25 cellular contexts compared by ENCODE assay signal in the genomic region with DNA sequence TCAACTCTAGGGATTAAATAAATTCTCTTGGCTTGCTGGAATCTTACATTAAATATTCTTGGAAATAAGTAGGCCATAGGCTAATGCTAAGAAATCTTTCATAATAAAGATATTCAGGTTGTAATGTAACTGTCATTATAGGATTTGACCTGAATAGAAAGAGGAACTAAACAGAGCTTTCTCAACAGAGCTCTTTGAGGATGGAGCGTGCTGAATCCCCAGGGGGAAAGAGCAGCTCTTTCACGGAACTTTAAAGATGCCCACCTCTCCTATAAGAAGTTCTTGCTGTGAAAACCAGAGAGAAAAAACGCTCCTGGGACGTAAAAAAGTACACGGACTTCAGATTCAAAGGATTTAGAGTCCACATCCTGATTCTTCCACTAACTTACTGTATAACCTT.
DNase-seq lines count a peak whose midpoint lies in the region; ATAC-seq and TF ChIP-seq lines count a peak whose summit lies in the region.
"Had no signal": no experiment of that assay in that cellular context is flagged by ENCODE, and none has a peak within 500 bp of the region (broad histone marks: within the 10 kb centered on the region; RNA-seq: fewer than 3 reads in every experiment).

No MANE protein-coding gene starts in this region.

- intact Hi-C loops in OCI-LY7 (cut with micrococcal nuclease; ENCODE audit: unreplicated experiment), result no loop called here
- intact Hi-C loops in natural killer cell (cut with micrococcal nuclease), result no loop called here

- H2AFZ ChIP-seq in OCI-LY7 (ENCODE audit: low read length), result no peak overlapping the region
- H2AFZ ChIP-seq: GM23338 had no signal

- H3K36me3 Mint-ChIP-seq in activated naive CD8-positive, alpha-beta T cell treated with anti-CD3 and anti-CD28 coated beads for 36 hours, result no peaks in the 10 kb centered on the region
- H3K36me3 Mint-ChIP-seq in natural killer cell, result no peaks in the 10 kb centered on the region
- H3K36me3 Mint-ChIP-seq: activated naive CD4-positive, alpha-beta T cell treated with anti-CD3 and anti-CD28 coated beads, Interleukin-2, amount 10 ng/mL, durations not matched to agents 7 days and 5 days had no signal

- H3K27me3 ChIP-seq in BLaER1, result no peaks in the 10 kb centered on the region
- H3K27me3 ChIP-seq: esophagus muscularis mucosa, transverse colon had no signal

- H3K9me2 ChIP-seq in OCI-LY7 (ENCODE audit: insufficient read depth, low read length), result no peaks in the 10 kb centered on the region

- H3K9me3 ChIP-seq in BLaER1 (no peaks in the 10 kb centered on the region), OCI-LY7 (ENCODE audit: low read length) (no peaks in the 10 kb centered on the region)
- H3K9me3 ChIP-seq: esophagus muscularis mucosa, left ventricle myocardium inferior, transverse colon had no signal

- H3K4me1 Mint-ChIP-seq in activated naive CD8-positive, alpha-beta T cell treated with anti-CD3 and anti-CD28 coated beads for 36 hours, result no peaks in the 10 kb centered on the region
- no peaks in the 10 kb centered on the region for H3K4me1 Mint-ChIP-seq in natural killer cell
- H3K4me1 Mint-ChIP-seq: activated naive CD4-positive, alpha-beta T cell treated with anti-CD3 and anti-CD28 coated beads, Interleukin-2, amount 10 ng/mL, durations not matched to agents 7 days and 5 days; GM23338 had no signal

- no peak overlapping the region for H3K4me3 ChIP-seq in BLaER1
- H3K4me3 ChIP-seq in OCI-LY7 (ENCODE audit: low read depth, low read length, poor library complexity, severe bottlenecking), result no peak overlapping the region
- H3K4me3 ChIP-seq: esophagus muscularis mucosa, GM23338, left ventricle myocardium inferior, transverse colon had no signal

- H3K79me2 ChIP-seq in OCI-LY7 (ENCODE audit: insufficient read depth, low read depth, low read length), result no peaks in the 10 kb centered on the region

- H3K27ac Mint-ChIP-seq in activated naive CD8-positive, alpha-beta T cell treated with anti-CD3 and anti-CD28 coated beads for 36 hours, result no peak overlapping the region
- H3K27ac Mint-ChIP-seq in natural killer cell, result no peak overlapping the region
- H3K27ac Mint-ChIP-seq: activated naive CD4-positive, alpha-beta T cell treated with anti-CD3 and anti-CD28 coated beads, Interleukin-2, amount 10 ng/mL, durations not matched to agents 7 days and 5 days; CD4-positive, alpha-beta T cell; GM23338 had no signal

- no peak overlapping the region for H3K9ac ChIP-seq in BLaER1

- no peak overlapping the region for H3K4me3 Mint-ChIP-seq in activated naive CD8-positive, alpha-beta T cell treated with anti-CD3 and anti-CD28 coated beads for 36 hours
- H3K4me3 Mint-ChIP-seq in natural killer cell, result no peak overlapping the region
- H3K4me3 Mint-ChIP-seq: activated naive CD4-positive, alpha-beta T cell treated with anti-CD3 and anti-CD28 coated beads, Interleukin-2, amount 10 ng/mL, durations not matched to agents 7 days and 5 days; CD4-positive, alpha-beta T cell; GM23338 had no signal

- H4K20me1 ChIP-seq in BLaER1 (no peaks in the 10 kb centered on the region), OCI-LY7 (ENCODE audit: insufficient read depth, low read length) (peaks cover 3% of the 10 kb centered on the region; the same call in 1 of the 2 replicates)

- H3K9me3 Mint-ChIP-seq in activated naive CD8-positive, alpha-beta T cell treated with anti-CD3 and anti-CD28 coated beads for 36 hours, result no peaks in the 10 kb centered on the region
- no peaks in the 10 kb centered on the region for H3K9me3 Mint-ChIP-seq in natural killer cell
- H3K9me3 Mint-ChIP-seq: activated naive CD4-positive, alpha-beta T cell treated with anti-CD3 and anti-CD28 coated beads, Interleukin-2, amount 10 ng/mL, durations not matched to agents 7 days and 5 days; CD4-positive, alpha-beta T cell; GM23338 had no signal

- H3K4me2 ChIP-seq in BLaER1, result peak overlapping the region; percentile 65
- H3K4me2 ChIP-seq in OCI-LY7 (ENCODE audit: low read length), result peak overlapping the region; percentile 37
- H3K4me2 ChIP-seq: GM23338 had no signal

- POLR2A ChIA-PET in OCI-LY7 (lab: Charles Lee), result interaction anchor here (0.6 to 1.6 kb wide), 2 partner anchors 223 to 955 kb away, joined by 3 to 4 read pairs; no protein-coding TSS in a partner anchor

- TF ChIP-seq CTCF in OCI-LY7 (conservative IDR thresholded peaks at IDR 0.05; ENCODE audit: low read length) (no peak), natural killer cell (IDR thresholded peaks at IDR 0.05) (no peak)

- ATAC-seq in GM21360 (IDR thresholded peaks at IDR 0.05; ENCODE audit: unreplicated experiment) (peak; percentile 66), HG03342 (IDR thresholded peaks at IDR 0.05; ENCODE audit: unreplicated experiment) (peak; percentile 67), natural killer cell (no peak)
- ATAC-seq: GM23338, Right ventricle myocardium inferior had no signal

- no peaks in the 10 kb centered on the region for H3K36me3 ChIP-seq in BLaER1
- no peaks in the 10 kb centered on the region for H3K36me3 ChIP-seq in OCI-LY7 (ENCODE audit: insufficient read depth, low read length)
- H3K36me3 ChIP-seq: esophagus muscularis mucosa, left ventricle myocardium inferior, transverse colon had no signal

- H3K4me1 ChIP-seq in BLaER1, result peaks cover 54% of the 10 kb centered on the region
- peaks cover 22% of the 10 kb centered on the region for H3K4me1 ChIP-seq in OCI-LY7 (ENCODE audit: insufficient read depth, low read length, poor library complexity, severe bottlenecking)
- H3K4me1 ChIP-seq: esophagus muscularis mucosa, left ventricle myocardium inferior, transverse colon had no signal

- H3K27me3 Mint-ChIP-seq in activated naive CD8-positive, alpha-beta T cell treated with anti-CD3 and anti-CD28 coated beads for 36 hours, result peaks cover 6% of the 10 kb centered on the region
- H3K27me3 Mint-ChIP-seq in natural killer cell (ENCODE audit: low read depth in 2 of 2), result peaks cover 4 to 12% of the 10 kb centered on the region in 2 donors
- H3K27me3 Mint-ChIP-seq: activated naive CD4-positive, alpha-beta T cell treated with anti-CD3 and anti-CD28 coated beads, Interleukin-2, amount 10 ng/mL, durations not matched to agents 7 days and 5 days; CD4-positive, alpha-beta T cell had no signal

- no TSS peak for BruUV-seq in OCI-LY7 (replicated peaks; lab: Mats Ljungman, UMichigan)

- DNase-seq in OCI-LY7 (ENCODE audit: low spot score) (peak; percentile 69), natural killer cell (no peak), NCI-H345 (lab: John Stamatoyannopoulos, UW) (no peak), NCI-H446 treated with DMSO at 0.1 percent for 48 hours (lab: John Stamatoyannopoulos, UW) (no peak)
- DNase-seq in activated naive CD8-positive, alpha-beta T cell treated with anti-CD3 and anti-CD28 coated beads for 36 hours, result no peak
- DNase-seq: activated CD4-positive, alpha-beta T cell treated with anti-CD3 and anti-CD28 coated beads, Interleukin-2, amount 50 U/mL, for 4 hours; activated naive CD4-positive, alpha-beta T cell treated with anti-CD3 and anti-CD28 coated beads, Interleukin-2, amount 10 ng/mL, durations not matched to agents 7 days and 5 days; activated T-cell treated with anti-CD3 and anti-CD28 coated beads, Interleukin-2, amount 50 U/mL, for 1 hour; CD4-positive, alpha-beta T cell; effector CD8-positive, alpha-beta T cell; left ventricle myocardium inferior; NCI-H1694 treated with DMSO at 0.1 percent for 48 hours; NCI-H2227 treated with DMSO at 0.1 percent for 48 hours; nucleus accumbens; stimulated activated CD4-positive, alpha-beta T cell treated with anti-CD3 and anti-CD28 coated beads, Interleukin-12 subunit alpha, Interleukin-12 subunit beta, amount 100 ng/mL, for 4 hours; stimulated activated naive CD4-positive, alpha-beta T cell; T-helper 1 cell; transverse colon had no signal

- H3K27ac ChIP-seq in BLaER1 (no peak overlapping the region), OCI-LY7 (ENCODE audit: low read depth, low read length, poor library complexity, severe bottlenecking) (no peak overlapping the region)
- H3K27ac ChIP-seq: esophagus muscularis mucosa, left ventricle myocardium inferior, transverse colon, VCaP had no signal

- CTCF ChIA-PET in OCI-LY7 (lab: Charles Lee; ENCODE audit: unreplicated experiment), result no interaction called here

Comparison
In these comparisons a context has a peak if more than half of its experiments do, and no peak if none do; other contexts are left out.
1. ATAC-seq: peak in GM21360 (single experiment) and HG03342 (single experiment); none in natural killer cell (0 of 3).